Comparison of ENCODE assay signal across 8 cellular contexts in genomic region chr6:121437861-121438651, GRCh38. TPM values are rescaled to one million over a fixed set of nuclear protein-coding genes. Genes with fewer than 3 reads are reported as not detected.
DNase-seq lines count a peak whose midpoint lies in the region; FAIRE-seq and TF ChIP-seq lines count a peak whose summit lies in the region.

No MANE protein-coding gene starts in this region.

- H3K27me3 Mint-ChIP-seq in activated T-helper 2 cell treated with anti-CD3 and anti-CD28 coated beads, Interferon-gamma antibody, Interleukin-2, Interleukin-4, amounts not matched to agents 10 μg/mL and 5 μg/mL and 100 μg/mL, durations not matched to agents 14 hours and 24 hours and 36 hours (ENCODE audit: low read depth), result peaks cover 40% of the 10 kb centered on the region

- no peaks in the 10 kb centered on the region for H3K36me3 ChIP-seq in sigmoid colon

- no peak for FAIRE-seq in frontal cortex (lab: Jason Lieb, UNC)

- H3K9me3 Mint-ChIP-seq in activated T-helper 2 cell treated with anti-CD3 and anti-CD28 coated beads, Interferon-gamma antibody, Interleukin-2, Interleukin-4, amounts not matched to agents 10 μg/mL and 5 μg/mL and 100 μg/mL, durations not matched to agents 14 hours and 24 hours and 36 hours, result no peaks in the 10 kb centered on the region

- H3K27me3 ChIP-seq in sigmoid colon, result peaks cover 0 to 54% (median 9%) of the 10 kb centered on the region in 3 donors

- H3K27ac Mint-ChIP-seq in activated T-helper 2 cell treated with anti-CD3 and anti-CD28 coated beads, Interferon-gamma antibody, Interleukin-2, Interleukin-4, amounts not matched to agents 10 μg/mL and 5 μg/mL and 100 μg/mL, durations not matched to agents 14 hours and 24 hours and 36 hours, result no peak overlapping the region

- peak in 1 of 4 donors; percentile 53 for TF ChIP-seq EP300 in sigmoid colon (IDR thresholded peaks at IDR 0.05)

- intact Hi-C loops in activated T-helper 2 cell treated with anti-CD3 and anti-CD28 coated beads, Interferon-gamma antibody, Interleukin-2, Interleukin-4, amounts not matched to agents 10 μg/mL and 5 μg/mL and 100 μg/mL, durations not matched to agents 14 hours and 24 hours and 36 hours (cut with micrococcal nuclease), result loop anchor here (2.0 to 10.0 kb wide), 2 partner anchors 411 to 597 kb away; no protein-coding TSS in a partner anchor
- intact Hi-C loops in sigmoid colon (cut with DNase I), result loop anchor here (10.0 kb wide), 2 partner anchors 217 to 937 kb away; no protein-coding TSS in a partner anchor

- peak overlapping the region; percentile 56 to 93 (median 68) for H3K27ac ChIP-seq in sigmoid colon

- WGBS in sigmoid colon, 2 donors, result 19 to 21% methylated on average over 17 of the region's 17 CpGs

- peak; percentile 25 for DNase-seq in HCEC 1CT
- DNase-seq in activated T-helper 2 cell treated with anti-CD3 and anti-CD28 coated beads, Interferon-gamma antibody, Interleukin-2, Interleukin-4, amounts not matched to agents 10 μg/mL and 5 μg/mL and 100 μg/mL, durations not matched to agents 14 hours and 24 hours and 36 hours (ENCODE audit: low spot score), result no peak
- peak; percentile 26 for DNase-seq in hepatic stellate cell (ENCODE audit: low spot score)
- DNase-seq in sigmoid colon, result no peak
- DNase-seq in NCI-H774 (lab: John Stamatoyannopoulos, UW), result no peak
- DNase-seq in NCI-H128 (lab: John Stamatoyannopoulos, UW; ENCODE audit: unreplicated experiment), result no peak
- DNase-seq in central memory CD4-positive, alpha-beta T cell, result no peak
- DNase-seq in frontal cortex (ENCODE audit: low spot score in 2 of 2), result no peak

- peak overlapping the region; percentile 74 for H3K4me3 Mint-ChIP-seq in activated T-helper 2 cell treated with anti-CD3 and anti-CD28 coated beads, Interferon-gamma antibody, Interleukin-2, Interleukin-4, amounts not matched to agents 10 μg/mL and 5 μg/mL and 100 μg/mL, durations not matched to agents 14 hours and 24 hours and 36 hours (ENCODE audit: low read depth)

- H3K4me1 ChIP-seq in sigmoid colon, result peaks cover 0 to 15% (median 14%) of the 10 kb centered on the region in 4 donors

- no peak for TF ChIP-seq CTCF in sigmoid colon (IDR thresholded peaks at IDR 0.05)

- TF ChIP-seq POLR2A in sigmoid colon (IDR thresholded peaks at IDR 0.05), result no peak

- no peaks in the 10 kb centered on the region for H3K9me3 ChIP-seq in sigmoid colon

- no peaks in the 10 kb centered on the region for H3K36me3 Mint-ChIP-seq in activated T-helper 2 cell treated with anti-CD3 and anti-CD28 coated beads, Interferon-gamma antibody, Interleukin-2, Interleukin-4, amounts not matched to agents 10 μg/mL and 5 μg/mL and 100 μg/mL, durations not matched to agents 14 hours and 24 hours and 36 hours (ENCODE audit: low read depth)

- H3K4me1 Mint-ChIP-seq in activated T-helper 2 cell treated with anti-CD3 and anti-CD28 coated beads, Interferon-gamma antibody, Interleukin-2, Interleukin-4, amounts not matched to agents 10 μg/mL and 5 μg/mL and 100 μg/mL, durations not matched to agents 14 hours and 24 hours and 36 hours (ENCODE audit: low read depth), result peaks cover 12% of the 10 kb centered on the region

- H3K4me3 ChIP-seq in sigmoid colon, result peak overlapping the region; percentile 39 to 54 (median 50)

RNA-seq across cellular contexts. Expression of gene GJA1, which starts 2.6 kb away (rescaled TPM):
- total RNA-seq in activated T-helper 2 cell treated with anti-CD3 and anti-CD28 coated beads, Interferon-gamma antibody, Interleukin-2, Interleukin-4, amounts not matched to agents 10 μg/mL and 5 μg/mL and 100 μg/mL, durations not matched to agents 14 hours and 24 hours and 36 hours, result not detected in 2 replicates
- total RNA-seq in sigmoid colon, result 10 to 100 TPM; 15.0 to 24.0 (median 19.1) TPM
- 1 to 10 TPM; 3.0 to 9.3 (median 7.2) TPM for polyA plus RNA-seq in sigmoid colon
- total RNA-seq in frontal cortex, result 91.3 TPM

Comparison
In these comparisons a context has a peak if more than half of its experiments do, and no peak if none do; other contexts are left out.
1. DNase-seq: peak in HCEC 1CT (single experiment) and hepatic stellate cell (single experiment); none in activated T-helper 2 cell treated with anti-CD3 and anti-CD28 coated beads, Interferon-gamma antibody, Interleukin-2, Interleukin-4, amounts not matched to agents 10 μg/mL and 5 μg/mL and 100 μg/mL, durations not matched to agents 14 hours and 24 hours and 36 hours (single experiment), sigmoid colon (single experiment), NCI-H774 (single experiment), NCI-H128 (single experiment), central memory CD4-positive, alpha-beta T cell (single experiment) and frontal cortex (0 of 2).
2. RNA of gene GJA1, which starts 2.6 kb away (total RNA-seq): 91.3 TPM in frontal cortex (single experiment) and 15.0 to 24.0 TPM in sigmoid colon; not detected in activated T-helper 2 cell treated with anti-CD3 and anti-CD28 coated beads, Interferon-gamma antibody, Interleukin-2, Interleukin-4, amounts not matched to agents 10 μg/mL and 5 μg/mL and 100 μg/mL, durations not matched to agents 14 hours and 24 hours and 36 hours; every median in the first group is over 10 times any median in the second.